ENCODE assay signal across 8 cellular contexts in genomic region chr19:14073925-14074838, GRCh38. TPM values are rescaled to one million over a fixed set of nuclear protein-coding genes. Genes with fewer than 3 reads are reported as not detected.
DNase-seq lines count a peak whose midpoint lies in the region; ATAC-seq and TF ChIP-seq lines count a peak whose summit lies in the region.

No MANE protein-coding gene starts in this region.

- H3K9me3 Mint-ChIP-seq in T-cell, result no peaks in the 10 kb centered on the region
- H3K9me3 Mint-ChIP-seq in nephron progenitor cell, result no peaks in the 10 kb centered on the region

- H3K36me3 Mint-ChIP-seq in T-cell (no peaks in the 10 kb centered on the region), nephron progenitor cell (ENCODE audit: low read depth) (no peaks in the 10 kb centered on the region)

- no peak for TF ChIP-seq CTCF in nephron progenitor cell (IDR thresholded peaks at IDR 0.05)

- TF ChIP-seq POLR2A in erythroblast (IDR thresholded peaks at IDR 0.05; ENCODE audit: low read length), result peak; percentile 52

- H3K4me3 Mint-ChIP-seq in T-cell (peak overlapping the region; percentile 88 to 97 (median 89)), nephron progenitor cell (peak overlapping the region; percentile 96)

- POLR2A ChIA-PET in T-cell (lab: Charles Lee), result interaction anchor here in 1 of 2 donors (1.1 kb wide), 1 partner anchor 15 kb away, joined by 3 read pairs; no protein-coding TSS in a partner anchor

- H3K27ac Mint-ChIP-seq in T-cell (peak overlapping the region; percentile 82 to 86), nephron progenitor cell (peak overlapping the region; percentile 25)

- H3K27me3 Mint-ChIP-seq in T-cell (no peaks in the 10 kb centered on the region), nephron progenitor cell (ENCODE audit: low read depth, poor library complexity) (peaks cover 59% of the 10 kb centered on the region)

- DNase-seq in stimulated activated CD4-positive, alpha-beta T cell treated with anti-CD3 and anti-CD28 coated beads, Interleukin-2, amount 100 ng/mL, for 24 hours, result peak; percentile 51
- no peak for DNase-seq in stimulated activated CD4-positive, alpha-beta T cell treated with anti-CD3 and anti-CD28 coated beads, Interleukin-12 subunit alpha, Interleukin-12 subunit beta, amount 100 ng/mL, for 4 hours
- DNase-seq in T-cell, result peak in 2 of 34 experiments; percentile 26 to 38
- DNase-seq in erythroblast (lab: John Stamatoyannopoulos, UW), result peak; percentile 51 to 68
- DNase-seq in nephron progenitor cell, result peak; percentile 37

- CTCF ChIA-PET in T-cell (lab: Charles Lee), result interaction anchor here in 1 of 2 donors (1.0 kb wide), 1 partner anchor 63 kb away, joined by 5 read pairs; the partner anchor contains the start of gene ASF1B

- H3K4me1 Mint-ChIP-seq in T-cell, result peaks cover 9 to 22% (median 19%) of the 10 kb centered on the region in 3 donors
- peaks cover 14% of the 10 kb centered on the region for H3K4me1 Mint-ChIP-seq in nephron progenitor cell

- peak; percentile 3 to 23 (median 12) for ATAC-seq in T-cell (replicated peaks in 1 of 4)
- no peak for ATAC-seq in HG02970 (IDR thresholded peaks at IDR 0.05; ENCODE audit: low FRiP score, unreplicated experiment)
- ATAC-seq in HG03097 (IDR thresholded peaks at IDR 0.05; ENCODE audit: low FRiP score, unreplicated experiment), result no peak
- ATAC-seq in GM18520 (IDR thresholded peaks at IDR 0.05; ENCODE audit: unreplicated experiment), result no peak

RNA-seq across cellular contexts. Expression of gene MISP3, which starts 1.6 kb away (rescaled TPM):
- total RNA-seq in T-cell, result 1 to 10 TPM in 3 of 5 donors, under 1 TPM in 2; 0.28 to 2.0 (median 1.1) TPM

RNA-seq across cellular contexts. Expression of gene C19orf67, which starts 11.4 kb away (rescaled TPM):
- total RNA-seq in T-cell, result under 1 TPM in 3 of 5 donors, not detected in 2; 0.53 to 0.98 (median 0.58) TPM

RNA-seq across cellular contexts. Expression of gene PALM3, which starts 12.3 kb away (rescaled TPM):
- total RNA-seq in T-cell, result under 1 TPM in 2 of 5 donors, not detected in 3; 0.16 to 0.39 TPM

RNA-seq across cellular contexts. Expression of gene SAMD1, which starts 16.4 kb away (rescaled TPM):
- total RNA-seq in T-cell, result 10 to 100 TPM; 38.9 to 75.0 (median 59.2) TPM

RNA-seq across cellular contexts. Expression of gene IL27RA, which starts 42.6 kb away (rescaled TPM):
- 10 to 100 TPM; 44.2 to 82.4 (median 66.5) TPM for total RNA-seq in T-cell

Comparison
In these comparisons a context has a peak if more than half of its experiments do, and no peak if none do; other contexts are left out.
1. ATAC-seq: peak in T-cell (4 of 4); none in HG02970 (single experiment), HG03097 (single experiment) and GM18520 (single experiment).